ENCODE assay signal across 19 cellular contexts in the genomic region with DNA sequence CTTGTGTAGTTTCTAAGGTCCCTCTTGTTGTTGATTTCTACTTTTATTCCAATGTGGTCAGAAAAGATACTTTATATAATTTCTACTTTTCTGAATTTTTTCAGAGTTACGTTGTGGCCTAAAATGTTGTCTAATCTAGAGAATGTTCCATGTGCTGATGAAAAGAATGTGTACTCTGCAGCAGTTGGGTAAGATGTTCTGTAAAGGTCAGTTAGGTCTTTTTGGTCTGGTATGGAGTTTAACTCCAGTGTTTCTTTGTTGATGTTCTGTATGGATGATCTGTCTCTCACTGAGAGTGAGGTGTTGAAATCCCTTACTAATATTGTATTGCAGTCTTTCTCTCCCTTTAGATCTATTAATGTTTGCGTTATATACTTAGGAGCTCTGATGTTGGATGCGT. TPM values are rescaled to one million over a fixed set of nuclear protein-coding genes. Genes with fewer than 3 reads are reported as not detected.
A peak's percentile ranks its signal among the peaks of the same experiment; 100 is the strongest.
DNase-seq lines count a peak whose midpoint lies in the region; ATAC-seq and TF ChIP-seq lines count a peak whose summit lies in the region.
"Had no signal": no experiment of that assay in that cellular context is flagged by ENCODE, and none has a peak within 500 bp of the region (broad histone marks: within the 10 kb centered on the region; RNA-seq: fewer than 3 reads in every experiment).

No MANE protein-coding gene starts in this region.

- DNase-seq in adipocyte (ENCODE audit: low read depth) (peak; percentile 7), choroid plexus epithelial cell (ENCODE audit: low read depth) (peak; percentile 82), fibroblast of villous mesenchyme (ENCODE audit: low read depth) (peak; percentile 40), mesenchymal stem cell (peak; percentile 26), DMS 273 treated with DMSO at 0.1 percent for 48 hours (lab: John Stamatoyannopoulos, UW) (no peak), NCI-H1417 (lab: John Stamatoyannopoulos, UW) (no peak), NCI-H526 (lab: John Stamatoyannopoulos, UW) (no peak)
- DNase-seq: BE2C; C1 segment of cervical spinal cord; CD4-positive, alpha-beta memory T cell; CD4-positive, CD25-positive, alpha-beta regulatory T cell; CD8-positive, alpha-beta memory T cell; COR-L47; DMS79 treated with DMSO at 0.1 percent for 48 hours; GF-D8 had no signal

- no peak overlapping the region for H2AFZ ChIP-seq in mesenchymal stem cell (ENCODE audit: low read depth, low read length)

- H2BK15ac ChIP-seq in mesenchymal stem cell (ENCODE audit: low read depth, poor library complexity, severe bottlenecking): no peak overlapping the region

- no peak overlapping the region for H2AK5ac ChIP-seq in mesenchymal stem cell (ENCODE audit: low read length, severe bottlenecking)

- no peaks in the 10 kb centered on the region for H3K4me1 ChIP-seq in adipocyte (ENCODE audit: control insufficient read depth, insufficient read depth, low read length)
- no peaks in the 10 kb centered on the region for H3K4me1 ChIP-seq in mesenchymal stem cell (ENCODE audit: control insufficient read depth, insufficient read depth, low read depth, low read length)
- H3K4me1 ChIP-seq: A549, BE2C, BLaER1 had no signal

- H3K18ac ChIP-seq in mesenchymal stem cell (ENCODE audit: low read depth in 1 of 2, low read length in 2 of 2): no peak overlapping the region

- WGBS in mesenchymal stem cell: 80% methylated on average over 1 of the region's 3 CpGs

- no peak overlapping the region for H3K23ac ChIP-seq in mesenchymal stem cell (ENCODE audit: low read length in 2 of 2)

- no peak for TF ChIP-seq CTCF in choroid plexus epithelial cell (conservative IDR thresholded peaks at IDR 0.05; ENCODE audit: low read depth, low read length)
- TF ChIP-seq CTCF in fibroblast of villous mesenchyme (IDR thresholded peaks at IDR 0.05; ENCODE audit: insufficient read depth, low read depth, low read length): no peak

- H2BK5ac ChIP-seq in mesenchymal stem cell (ENCODE audit: low read depth, low read length, poor library complexity, severe bottlenecking): no peak overlapping the region

- no peak overlapping the region for H2BK12ac ChIP-seq in mesenchymal stem cell (ENCODE audit: low read length in 2 of 2)

- H2BK120ac ChIP-seq in mesenchymal stem cell (ENCODE audit: low read depth, low read length): no peak overlapping the region

- no peak overlapping the region for H3K9ac ChIP-seq in adipocyte (ENCODE audit: low read length)
- H3K9ac ChIP-seq in mesenchymal stem cell (ENCODE audit: low read length): no peak overlapping the region
- H3K9ac ChIP-seq: BLaER1 had no signal

- H4K8ac ChIP-seq in mesenchymal stem cell (ENCODE audit: low read length): no peak overlapping the region

- peaks cover 13% of the 10 kb centered on the region for H3K9me3 ChIP-seq in adipocyte (ENCODE audit: control insufficient read depth, low read length)
- H3K9me3 ChIP-seq in mesenchymal stem cell (ENCODE audit: control insufficient read depth, low read length): no peaks in the 10 kb centered on the region
- H3K9me3 ChIP-seq: BE2C had no signal

- no peaks in the 10 kb centered on the region for H3K79me1 ChIP-seq in mesenchymal stem cell (replicated peaks; ENCODE audit: low read length, poor library complexity, severe bottlenecking)

- no peak overlapping the region for H3K4ac ChIP-seq in mesenchymal stem cell (ENCODE audit: low read depth in 1 of 2, low read length in 2 of 2)

- no peaks in the 10 kb centered on the region for H3K27me3 ChIP-seq in adipocyte (replicated peaks; ENCODE audit: control insufficient read depth, insufficient read depth, low read length)
- H3K27me3 ChIP-seq in mesenchymal stem cell (ENCODE audit: control insufficient read depth in 1 of 2, insufficient read depth in 1 of 2, low read length in 2 of 2): no peaks in the 10 kb centered on the region
- H3K27me3 ChIP-seq: BLaER1 had no signal

- no peak overlapping the region for H3K27ac ChIP-seq in mesenchymal stem cell (ENCODE audit: low read length, poor library complexity, severe bottlenecking)
- H3K27ac ChIP-seq: 22Rv1, A549, BLaER1 had no signal

- no peak overlapping the region for H4K91ac ChIP-seq in mesenchymal stem cell (ENCODE audit: low read length)

- H3K14ac ChIP-seq in mesenchymal stem cell (ENCODE audit: low read length in 2 of 2): no peak overlapping the region

- no peak overlapping the region for H3K4me2 ChIP-seq in mesenchymal stem cell (ENCODE audit: low read length, poor library complexity, severe bottlenecking)
- H3K4me2 ChIP-seq: A549, BLaER1 had no signal

- ATAC-seq in GM18858 (IDR thresholded peaks at IDR 0.05; ENCODE audit: unreplicated experiment): no peak
- ATAC-seq: A549 had no signal

- H3K4me3 ChIP-seq in adipocyte (ENCODE audit: low read length): no peak overlapping the region
- no peak overlapping the region for H3K4me3 ChIP-seq in choroid plexus epithelial cell (ENCODE audit: low read depth, low read length)
- H3K4me3 ChIP-seq in fibroblast of villous mesenchyme (ENCODE audit: low read depth, low read length): no peak overlapping the region
- no peak overlapping the region for H3K4me3 ChIP-seq in mesenchymal stem cell (ENCODE audit: insufficient read depth in 1 of 2, low read depth in 1 of 2, low read length in 2 of 2)
- H3K4me3 ChIP-seq: A549, BLaER1 had no signal

- H3K36me3 ChIP-seq in adipocyte (ENCODE audit: control insufficient read depth, insufficient read depth, low read length, severe bottlenecking) (no peaks in the 10 kb centered on the region), mesenchymal stem cell (ENCODE audit: control insufficient read depth in 1 of 2, insufficient read depth in 2 of 2, low read depth in 1 of 2, low read length in 2 of 2) (no peaks in the 10 kb centered on the region)
- H3K36me3 ChIP-seq: BE2C, BLaER1 had no signal

RNA-seq across cellular contexts. Expression of gene GPRIN3, which starts 37.0 kb away (rescaled TPM):
- 0.43 and 0.64 TPM in 2 replicates for total RNA-seq in fibroblast of villous mesenchyme
- 1.5 TPM for polyA plus RNA-seq in mesenchymal stem cell (2013, experiment 1 of 2)
- 1.5 TPM for polyA plus RNA-seq in mesenchymal stem cell (2013, experiment 2 of 2)

Comparison
In these comparisons a context has a peak if more than half of its experiments do, and no peak if none do; other contexts are left out.
1. DNase-seq: peak in adipocyte (single experiment), choroid plexus epithelial cell (single experiment), fibroblast of villous mesenchyme (single experiment) and mesenchymal stem cell (single experiment); none in DMS 273 treated with DMSO at 0.1 percent for 48 hours (single experiment), NCI-H1417 (0 of 3) and NCI-H526 (0 of 2).